22 cellular contexts compared by ENCODE assay signal in the genomic region with DNA sequence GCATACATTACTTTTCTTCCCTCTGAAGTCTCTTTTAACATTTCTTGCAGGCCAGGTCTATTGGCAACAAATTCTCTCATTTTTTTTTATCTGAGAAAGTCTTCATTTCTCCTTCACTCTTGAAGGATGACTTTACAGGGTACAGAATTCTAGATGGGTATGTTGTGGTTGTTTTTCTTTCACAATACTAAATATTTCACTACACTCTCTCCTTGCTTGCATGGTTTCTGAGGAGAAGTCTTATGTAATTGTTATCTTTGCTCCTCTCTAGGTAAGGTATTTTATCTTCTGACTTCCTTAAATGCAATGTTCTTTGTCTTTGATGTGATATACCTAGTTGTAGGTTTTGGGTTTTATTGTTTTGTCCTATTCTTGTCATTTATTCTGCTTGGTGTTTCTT.
"Had no signal": no experiment of that assay in that cellular context is flagged by ENCODE, and none has a peak within 500 bp of the region (broad histone marks: within the 10 kb centered on the region; RNA-seq: fewer than 3 reads in every experiment).

No MANE protein-coding gene starts in this region.

- H3K27ac Mint-ChIP-seq: activated CD4-positive, alpha-beta T cell treated with anti-CD3 and anti-CD28 coated beads, Interleukin-2, amount 10 ng/mL, durations not matched to agents 24 days and 14 days; activated CD8-positive, alpha-beta T cell treated with anti-CD3 and anti-CD28 coated beads for 36 hours; activated naive CD4-positive, alpha-beta T cell treated with anti-CD3 and anti-CD28 coated beads, Interleukin-2, amount 50 U/mL, for 24 hours; activated naive CD8-positive, alpha-beta T cell treated with anti-CD3 and anti-CD28 coated beads, Interleukin-2, amount 10 ng/mL, durations not matched to agents 7 days and 5 days; activated T-cell treated with anti-CD3 and anti-CD28 coated beads, Interleukin-2, amount 50 U/mL, for 24 hours; activated T-helper 2 cell treated with anti-CD3 and anti-CD28 coated beads, Interferon-gamma antibody, Interleukin-2, Interleukin-4, amounts not matched to agents 10 μg/mL and 5 μg/mL and 100 μg/mL, durations not matched to agents 14 hours and 24 hours and 36 hours; IgD-negative memory B cell; T-helper 2 cell treated with Interferon-gamma antibody and Interleukin-4, amounts not matched to agents 5 μg/mL and 100 μg/mL, for 36 hours had no signal

- H3K4me3 Mint-ChIP-seq: activated CD4-positive, alpha-beta T cell treated with anti-CD3 and anti-CD28 coated beads, Interleukin-2, amount 10 ng/mL, durations not matched to agents 24 days and 14 days; activated CD8-positive, alpha-beta T cell treated with anti-CD3 and anti-CD28 coated beads for 36 hours; activated naive CD4-positive, alpha-beta T cell treated with anti-CD3 and anti-CD28 coated beads, Interleukin-2, amount 50 U/mL, for 24 hours; activated naive CD8-positive, alpha-beta T cell treated with anti-CD3 and anti-CD28 coated beads, Interleukin-2, amount 10 ng/mL, durations not matched to agents 7 days and 5 days; activated T-cell treated with anti-CD3 and anti-CD28 coated beads, Interleukin-2, amount 50 U/mL, for 24 hours; IgD-negative memory B cell; T-helper 2 cell treated with Interferon-gamma antibody and Interleukin-4, amounts not matched to agents 5 μg/mL and 100 μg/mL, for 36 hours had no signal

- H3K27me3 Mint-ChIP-seq: activated CD4-positive, alpha-beta T cell treated with anti-CD3 and anti-CD28 coated beads, Interleukin-2, amount 10 ng/mL, durations not matched to agents 24 days and 14 days; activated CD8-positive, alpha-beta T cell treated with anti-CD3 and anti-CD28 coated beads for 36 hours; activated naive CD4-positive, alpha-beta T cell treated with anti-CD3 and anti-CD28 coated beads, Interleukin-2, amount 50 U/mL, for 24 hours; activated naive CD8-positive, alpha-beta T cell treated with anti-CD3 and anti-CD28 coated beads, Interleukin-2, amount 10 ng/mL, durations not matched to agents 7 days and 5 days; activated T-cell treated with anti-CD3 and anti-CD28 coated beads, Interleukin-2, amount 50 U/mL, for 24 hours; IgD-negative memory B cell had no signal

- H3K27me3 ChIP-seq: body of pancreas, breast epithelium had no signal

- H3K9me3 Mint-ChIP-seq: activated CD4-positive, alpha-beta T cell treated with anti-CD3 and anti-CD28 coated beads, Interleukin-2, amount 10 ng/mL, durations not matched to agents 24 days and 14 days; activated naive CD8-positive, alpha-beta T cell treated with anti-CD3 and anti-CD28 coated beads, Interleukin-2, amount 10 ng/mL, durations not matched to agents 7 days and 5 days; activated T-helper 2 cell treated with anti-CD3 and anti-CD28 coated beads, Interferon-gamma antibody, Interleukin-2, Interleukin-4, amounts not matched to agents 10 μg/mL and 5 μg/mL and 100 μg/mL, durations not matched to agents 14 hours and 24 hours and 36 hours; T-helper 2 cell treated with Interferon-gamma antibody and Interleukin-4, amounts not matched to agents 5 μg/mL and 100 μg/mL, for 36 hours had no signal

- H3K4me1 Mint-ChIP-seq: activated CD4-positive, alpha-beta T cell treated with anti-CD3 and anti-CD28 coated beads, Interleukin-2, amount 10 ng/mL, durations not matched to agents 24 days and 14 days; activated naive CD4-positive, alpha-beta T cell treated with anti-CD3 and anti-CD28 coated beads, Interleukin-2, amount 50 U/mL, for 24 hours; activated naive CD8-positive, alpha-beta T cell treated with anti-CD3 and anti-CD28 coated beads, Interleukin-2, amount 10 ng/mL, durations not matched to agents 7 days and 5 days had no signal

- H3K36me3 Mint-ChIP-seq: activated naive CD4-positive, alpha-beta T cell treated with anti-CD3 and anti-CD28 coated beads, Interleukin-2, amount 50 U/mL, for 24 hours; activated naive CD8-positive, alpha-beta T cell treated with anti-CD3 and anti-CD28 coated beads, Interleukin-2, amount 10 ng/mL, durations not matched to agents 7 days and 5 days; IgD-negative memory B cell had no signal

- H3K4me3 ChIP-seq: body of pancreas, breast epithelium had no signal

- H3K4me1 ChIP-seq: body of pancreas, breast epithelium had no signal

- H3K9me3 ChIP-seq: body of pancreas had no signal

- H3K27ac ChIP-seq: body of pancreas, breast epithelium had no signal

- H3K36me3 ChIP-seq: breast epithelium had no signal

- DNase-seq: activated CD4-positive, alpha-beta T cell treated with anti-CD3 and anti-CD28 coated beads, Interleukin-2, amount 10 ng/mL, durations not matched to agents 24 days and 14 days; activated CD4-positive, alpha-beta T cell treated with anti-CD3 and anti-CD28 coated beads, Interleukin-2, amount 50 U/mL, for 4 hours; activated CD8-positive, alpha-beta T cell treated with anti-CD3 and anti-CD28 coated beads for 36 hours; activated gamma-delta T cell; activated naive CD4-positive, alpha-beta T cell treated with Interleukin-2 at 50 U/mL for 16 hours; activated naive CD8-positive, alpha-beta T cell treated with anti-CD3 and anti-CD28 coated beads, Interleukin-2, amount 10 ng/mL, durations not matched to agents 7 days and 5 days; activated T-cell treated with anti-CD3 and anti-CD28 coated beads, Interleukin-2, amount 50 U/mL, for 24 hours; body of pancreas; Karpas-422; KBM-7; NCI-H1105; NCI-H1417 treated with DMSO at 0.1 percent for 48 hours; NCI-H187 treated with DMSO at 0.1 percent for 48 hours; NCI-H2081; NCI-H345; NCI-H524 treated with DMSO at 0.1 percent for 48 hours; SHP77 had no signal
